Comparison of ENCODE assay signal across 1 cellular context in genomic region chr14:90815567-90815816, GRCh38.
TF ChIP-seq lines count a peak whose summit lies in the region.

No MANE protein-coding gene starts in this region.

TF ChIP-seq in GM23338, 12 proteins besides CTCF, POLR2A, EP300 and RAD21 (continued from another document):
- TF ChIP-seq ZNF462 (CRISPR knock-in tag; IDR thresholded peaks at IDR 0.05) (no peak), ZNF331 (CRISPR knock-in tag; IDR thresholded peaks at IDR 0.05; ENCODE audit: low read depth) (no peak), EZH2phosphoT487 (IDR thresholded peaks at IDR 0.05; ENCODE audit: unreplicated experiment) (no peak), ZNF114 (CRISPR knock-in tag; IDR thresholded peaks at IDR 0.05) (no peak), POLR2AphosphoS5 (IDR thresholded peaks at IDR 0.05; ENCODE audit: low read depth) (no peak), CREB1 (CRISPR knock-in tag; IDR thresholded peaks at IDR 0.05; ENCODE audit: low read depth) (no peak), NANOG (IDR thresholded peaks at IDR 0.05; ENCODE audit: borderline replicate concordance) (no peak), EZH2 (IDR thresholded peaks at IDR 0.05; ENCODE audit: low read depth, unreplicated experiment) (no peak), REST (IDR thresholded peaks at IDR 0.05; ENCODE audit: unreplicated experiment) (no peak)
